In genomic region chr13:31846182-31846938, GRCh38 we compare ENCODE assay signal across 9 cellular contexts.
A peak's percentile ranks its signal among the peaks of the same experiment; 100 is the strongest.
DNase-seq lines count a peak whose midpoint lies in the region; ATAC-seq and TF ChIP-seq lines count a peak whose summit lies in the region.
"Had no signal": no experiment of that assay in that cellular context is flagged by ENCODE, and none has a peak within 500 bp of the region (broad histone marks: within the 10 kb centered on the region; RNA-seq: fewer than 3 reads in every experiment).

No MANE protein-coding gene starts in this region.

- H4K20me1 ChIP-seq in OCI-LY1 (ENCODE audit: insufficient read depth, low read length), result no peaks in the 10 kb centered on the region

- H3K4me3 ChIP-seq in OCI-LY1 (ENCODE audit: low read depth, low read length, poor library complexity, severe bottlenecking) (peak overlapping the region; percentile 60), esophagus squamous epithelium (peak overlapping the region; percentile 62 to 77 (median 72)), muscle layer of colon (ENCODE audit: low read depth in 1 of 2, low read length in 2 of 2) (peak overlapping the region; percentile 68 to 71)

- TF ChIP-seq CTCF in OCI-LY1 (IDR thresholded peaks at IDR 0.05; ENCODE audit: low read length) (no peak), esophagus squamous epithelium (IDR thresholded peaks at IDR 0.05) (no peak)

- H3K27ac ChIP-seq in OCI-LY1 (ENCODE audit: low read depth, low read length, poor library complexity, severe bottlenecking) (no peak overlapping the region), esophagus squamous epithelium (peak overlapping the region; percentile 57 to 85 (median 82)), muscle layer of colon (ENCODE audit: low read depth, low read length) (no peak overlapping the region)
- H3K27ac ChIP-seq: epithelial cell of prostate had no signal

- in situ Hi-C loops in Caki2 (cut with HindIII; ENCODE audit: low pct_unique_long_range_greater_than_20kb, low sequenced_read_pairs), result no loop called here

- H3K36me3 ChIP-seq in OCI-LY1 (ENCODE audit: insufficient read depth, low read length) (no peaks in the 10 kb centered on the region), esophagus squamous epithelium (no peaks in the 10 kb centered on the region), muscle layer of colon (ENCODE audit: insufficient read depth, low read length) (no peaks in the 10 kb centered on the region)

- no peaks in the 10 kb centered on the region for H3F3A ChIP-seq in OCI-LY1 (ENCODE audit: insufficient read depth, low read length)

- H3K9ac ChIP-seq in OCI-LY1 (ENCODE audit: low read length), result peak overlapping the region; percentile 33; the same call in 1 of the 2 replicates
- no peak overlapping the region for H3K9ac ChIP-seq in muscle layer of colon (ENCODE audit: low read length)

- peak overlapping the region; percentile 72 for H3K4me2 ChIP-seq in OCI-LY1 (ENCODE audit: low read length)

- no peaks in the 10 kb centered on the region for H3K9me2 ChIP-seq in OCI-LY1 (ENCODE audit: low read depth, low read length)

- no peak overlapping the region for H2AFZ ChIP-seq in OCI-LY1 (ENCODE audit: low read length)

- WGBS in esophagus squamous epithelium, 2 donors, result 0% methylated on average over 7 to 10 of the region's 74 CpGs

- ATAC-seq in GM21447 (IDR thresholded peaks at IDR 0.05; ENCODE audit: unreplicated experiment), result peak; percentile 97

- H3K27me3 ChIP-seq in OCI-LY1 (ENCODE audit: insufficient read depth, low read length) (peaks cover 10% of the 10 kb centered on the region; the same call in 1 of the 2 replicates), esophagus squamous epithelium (peaks cover 0 to 18% (median 0%) of the 10 kb centered on the region in 4 donors), muscle layer of colon (ENCODE audit: control insufficient read depth in 1 of 2, insufficient read depth in 2 of 2, low read length in 2 of 2) (peaks cover 0 to 9% of the 10 kb centered on the region in 2 donors)

- peaks cover 9% of the 10 kb centered on the region for H3K4me1 ChIP-seq in OCI-LY1 (ENCODE audit: insufficient read depth, low read length, severe bottlenecking)
- peaks cover 6 to 27% (median 10%) of the 10 kb centered on the region in 3 donors for H3K4me1 ChIP-seq in esophagus squamous epithelium
- H3K4me1 ChIP-seq in muscle layer of colon (ENCODE audit: insufficient read depth, low read length), result no peaks in the 10 kb centered on the region

- TF ChIP-seq POLR2A in esophagus squamous epithelium (IDR thresholded peaks at IDR 0.05), result peak in 1 of 4 donors; percentile 15

- intact Hi-C loops in esophagus squamous epithelium (cut with DNase I), result no loop called here

- no peaks in the 10 kb centered on the region for H3K79me2 ChIP-seq in OCI-LY1 (ENCODE audit: insufficient read depth, low read length)

- H3K9me3 ChIP-seq in OCI-LY1 (ENCODE audit: low read length), result no peaks in the 10 kb centered on the region
- no peaks in the 10 kb centered on the region for H3K9me3 ChIP-seq in esophagus squamous epithelium
- no peaks in the 10 kb centered on the region for H3K9me3 ChIP-seq in muscle layer of colon (ENCODE audit: low read length)

- peak; percentile 87 for DNase-seq in Caki2 (ENCODE audit: low read depth)
- DNase-seq in HUDEP-2 (lab: John Stamatoyannopoulos, UW; ENCODE audit: unreplicated experiment in 76 of 76), result peak in 71 of 76 experiments; percentile 4 to 81 (median 58)
- DNase-seq in activated T-cell treated with anti-CD3 and anti-CD28 coated beads for 48 hours (ENCODE audit: low read depth), result peak; percentile 73
- peak; percentile 9 for DNase-seq in esophagus squamous epithelium (lab: John Stamatoyannopoulos, UW)
- peak; percentile 28 to 44 for DNase-seq in stimulated activated CD8-positive, alpha-beta memory T cell treated with anti-CD3 and anti-CD28 coated beads, Interleukin-4, amount 100 ng/mL, for 4 hours (ENCODE audit: low read depth in 2 of 2, low spot score in 1 of 2)

Comparison
In these comparisons a context has a peak if more than half of its experiments do, and no peak if none do; other contexts are left out.
1. DNase-seq: peak in every context shown above with its lines; median percentile 87 in Caki2; 73 in activated T-cell treated with anti-CD3 and anti-CD28 coated beads for 48 hours; 58 in HUDEP-2; 36 in stimulated activated CD8-positive, alpha-beta memory T cell treated with anti-CD3 and anti-CD28 coated beads, Interleukin-4, amount 100 ng/mL, for 4 hours; 9 in esophagus squamous epithelium.
2. H3K27ac ChIP-seq: peak in esophagus squamous epithelium (4 of 4); none in OCI-LY1 (single experiment) and muscle layer of colon (single experiment).
3. Peak in every context shown above with its lines, with median percentiles within 50 percentile points of each other: H3K4me3 ChIP-seq.